In the genomic region with DNA sequence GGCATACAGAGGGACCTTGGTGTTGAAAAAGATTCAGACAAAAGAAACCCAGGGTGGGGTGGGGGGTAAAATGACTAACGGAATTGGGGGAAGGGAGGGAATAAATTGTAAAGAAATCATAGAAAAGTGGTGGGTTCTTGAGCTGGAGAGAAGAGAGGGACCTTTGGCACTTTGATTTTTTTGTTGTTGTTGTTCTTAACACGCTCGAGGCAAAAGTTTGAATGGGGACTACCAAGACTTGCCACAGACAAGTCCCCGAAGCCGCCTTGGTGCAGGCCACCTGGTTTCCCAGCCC, we compare ENCODE assay signal across 9 cellular contexts. TPM values are rescaled to one million over a fixed set of nuclear protein-coding genes. Genes with fewer than 3 reads are reported as not detected.
DNase-seq lines count a peak whose midpoint lies in the region; ATAC-seq and TF ChIP-seq lines count a peak whose summit lies in the region.
"Had no signal": no experiment of that assay in that cellular context is flagged by ENCODE, and none has a peak within 500 bp of the region (broad histone marks: within the 10 kb centered on the region; RNA-seq: fewer than 3 reads in every experiment).

No MANE protein-coding gene starts in this region.

- peak overlapping the region; percentile 97 for H3K4me2 ChIP-seq in fibroblast of lung (ENCODE audit: extremely low read depth, insufficient read depth, low read length)

- peaks cover 26% of the 10 kb centered on the region for H3K79me2 ChIP-seq in fibroblast of lung (ENCODE audit: control insufficient read depth, insufficient read depth, low read length)

- ATAC-seq in GM18498 (IDR thresholded peaks at IDR 0.05; ENCODE audit: unreplicated experiment): no peak

- TF ChIP-seq CTCF in GM12875 (IDR thresholded peaks at IDR 0.05; ENCODE audit: borderline replicate concordance, insufficient read depth, low read depth, low read length) (no peak), fibroblast of lung (conservative IDR thresholded peaks at IDR 0.05 in 1 of 2, IDR thresholded peaks at IDR 0.05 in 1 of 2; ENCODE audit: low read depth in 1 of 2, low read length in 2 of 2) (no peak), retinal pigment epithelial cell (conservative IDR thresholded peaks at IDR 0.05; ENCODE audit: low read depth, low read length) (no peak)

- peak overlapping the region; percentile 56 for H2AFZ ChIP-seq in fibroblast of lung (ENCODE audit: low read length)

- no peaks in the 10 kb centered on the region for H4K20me1 ChIP-seq in fibroblast of lung (ENCODE audit: control insufficient read depth, extremely low read depth, insufficient read depth, low read length)

- H3K4me3 ChIP-seq in GM12875 (ENCODE audit: low read depth, low read length) (peak overlapping the region; percentile 69), SJCRH30 (peak overlapping the region; percentile 75), fibroblast of lung (replicated peaks in 1 of 4; ENCODE audit: control extremely low read depth in 1 of 4, insufficient read depth in 1 of 4, low read depth in 3 of 4, low read length in 4 of 4) (peak overlapping the region; percentile 75 to 93 (median 88)), retinal pigment epithelial cell (ENCODE audit: low read length) (peak overlapping the region; percentile 76)

- peaks cover 11% of the 10 kb centered on the region for H3K4me1 ChIP-seq in SJCRH30
- peaks cover 5% of the 10 kb centered on the region for H3K4me1 ChIP-seq in fibroblast of lung (ENCODE audit: control insufficient read depth, extremely low read depth, insufficient read depth, low read length)

- H3K27ac ChIP-seq in SJCRH30 (peak overlapping the region; percentile 88), fibroblast of lung (ENCODE audit: insufficient read depth, low read length) (peak overlapping the region; percentile 94), substantia nigra (ENCODE audit: low read depth, low read length, poor library complexity, severe bottlenecking) (no peak overlapping the region)

- peak overlapping the region; percentile 74 for H3K9ac ChIP-seq in fibroblast of lung (ENCODE audit: insufficient read depth, low read length)

- H3K36me3 ChIP-seq in SJCRH30: no peaks in the 10 kb centered on the region
- H3K36me3 ChIP-seq in fibroblast of lung (ENCODE audit: control insufficient read depth, insufficient read depth, low read length): no peaks in the 10 kb centered on the region

- no peaks in the 10 kb centered on the region for H3K27me3 ChIP-seq in SJCRH30
- H3K27me3 ChIP-seq in fibroblast of lung (ENCODE audit: control insufficient read depth, insufficient read depth, low read length): no peaks in the 10 kb centered on the region

- no peaks in the 10 kb centered on the region for H3K9me3 ChIP-seq in SJCRH30 (replicated peaks)
- H3K9me3 ChIP-seq in fibroblast of lung (ENCODE audit: control insufficient read depth, insufficient read depth, low read depth, low read length): no peaks in the 10 kb centered on the region

- DNase-seq in SJCRH30 (no peak), fibroblast of lung (ENCODE audit: low read depth in 2 of 2) (no peak), retinal pigment epithelial cell (ENCODE audit: low read depth) (no peak), substantia nigra (lab: John Stamatoyannopoulos, UW) (no peak), cerebellum (ENCODE audit: low spot score) (no peak), nucleus accumbens (lab: John Stamatoyannopoulos, UW) (no peak)
- DNase-seq: NK-92 treated with Interleukin-12 subunit alpha and Interleukin-12 subunit beta, amount 100 ng/mL, for 24 hours had no signal

RNA-seq across cellular contexts. Expression of a gene that starts 0.6 kb away (rescaled TPM):
- total RNA-seq in SJCRH30 (2014; rRNA removed; shearing (Covaris generic)): 157 TPM in 2 replicates
- 190 and 227 TPM in 2 replicates for total RNA-seq in fibroblast of lung
- 51.9 and 144 TPM in 2 replicates for polyA plus RNA-seq in fibroblast of lung
- polyA plus RNA-seq in fibroblast of lung (2012): 45.9 and 123 TPM in 2 replicates
- 175 and 349 TPM in 2 replicates for polyA minus RNA-seq in fibroblast of lung (ENCODE audit: low replicate concordance)
- 504 TPM for total RNA-seq in cerebellum
